18 cellular contexts compared by ENCODE assay signal in genomic region chr11:15907806-15908205, GRCh38.
"Had no signal": no experiment of that assay in that cellular context is flagged by ENCODE, and none has a peak within 500 bp of the region (broad histone marks: within the 10 kb centered on the region; RNA-seq: fewer than 3 reads in every experiment).

No MANE protein-coding gene starts in this region.

- H3K36me3 ChIP-seq: colonic mucosa, neutrophil, right lobe of liver, spleen had no signal

- H3K4me3 Mint-ChIP-seq: naive thymus-derived CD4-positive, alpha-beta T cell; nephron progenitor cell; type B pancreatic cell had no signal

- H3K27me3 ChIP-seq: colonic mucosa, neutrophil, right lobe of liver, spleen had no signal

- H3K36me3 Mint-ChIP-seq: naive thymus-derived CD4-positive, alpha-beta T cell; type B pancreatic cell had no signal

- H3K4me3 ChIP-seq: colonic mucosa, lung, psoas muscle, right lobe of liver, spleen had no signal

- DNase-seq: colonic mucosa; effector CD4-positive, alpha-beta T cell; foreskin melanocyte; hippocampal formation; left colon; left ventricle myocardium superior; naive thymus-derived CD4-positive, alpha-beta T cell; nephron progenitor cell; psoas muscle; retina; right lobe of liver; spleen; stimulated activated CD4-positive, alpha-beta T cell treated with anti-CD3 and anti-CD28 coated beads, Interleukin-2, amount 100 ng/mL, for 24 hours; stimulated activated CD4-positive, alpha-beta T cell treated with anti-CD3 and anti-CD28 coated beads, Interleukin-4, amount 100 ng/mL, for 4 hours; stimulated activated naive CD4-positive, alpha-beta T cell treated with Interleukin-2 at 50 U/mL for 16 hours had no signal

- H3K9me3 ChIP-seq: colonic mucosa, neutrophil, psoas muscle, right lobe of liver, spleen had no signal

- H3K27ac Mint-ChIP-seq: naive thymus-derived CD4-positive, alpha-beta T cell; nephron progenitor cell; type B pancreatic cell had no signal

- H3K9me3 Mint-ChIP-seq: naive thymus-derived CD4-positive, alpha-beta T cell; nephron progenitor cell had no signal

- ATAC-seq: left colon; left ventricle myocardium superior; naive thymus-derived CD4-positive, alpha-beta T cell; psoas muscle; right lobe of liver had no signal

- H3K27me3 Mint-ChIP-seq: naive thymus-derived CD4-positive, alpha-beta T cell had no signal

- H3K4me1 Mint-ChIP-seq: naive thymus-derived CD4-positive, alpha-beta T cell had no signal

- H3K27ac ChIP-seq: colonic mucosa, neutrophil, psoas muscle, right lobe of liver, spleen had no signal

- H3K4me1 ChIP-seq: colonic mucosa, right lobe of liver, spleen had no signal
